Comparison of ENCODE assay signal across 1 cellular context in the genomic region with DNA sequence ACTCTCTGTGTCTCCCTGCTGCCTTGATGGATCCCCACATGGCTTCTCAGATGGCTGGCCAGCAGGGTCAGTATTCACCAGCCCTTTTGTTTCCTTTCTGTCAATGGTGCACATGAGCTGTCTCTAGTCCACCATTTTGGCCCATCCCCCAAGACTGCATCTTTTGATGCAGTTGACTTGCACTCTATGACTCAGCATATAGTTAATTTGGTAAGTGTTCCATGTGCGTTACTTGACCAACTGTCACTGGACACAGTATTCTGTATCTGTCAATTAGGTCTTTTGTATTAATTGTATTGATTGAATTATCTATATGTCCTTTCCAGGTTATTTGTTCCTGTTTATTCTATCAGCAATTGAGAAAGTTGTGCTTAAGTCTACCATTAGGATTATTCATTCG.
TF ChIP-seq lines count a peak whose summit lies in the region.

No MANE protein-coding gene starts in this region.

TF ChIP-seq in WTC11, 78 proteins besides CTCF, POLR2A, EP300 and RAD21 (continued from another document):
- TF ChIP-seq, protein P1, sequence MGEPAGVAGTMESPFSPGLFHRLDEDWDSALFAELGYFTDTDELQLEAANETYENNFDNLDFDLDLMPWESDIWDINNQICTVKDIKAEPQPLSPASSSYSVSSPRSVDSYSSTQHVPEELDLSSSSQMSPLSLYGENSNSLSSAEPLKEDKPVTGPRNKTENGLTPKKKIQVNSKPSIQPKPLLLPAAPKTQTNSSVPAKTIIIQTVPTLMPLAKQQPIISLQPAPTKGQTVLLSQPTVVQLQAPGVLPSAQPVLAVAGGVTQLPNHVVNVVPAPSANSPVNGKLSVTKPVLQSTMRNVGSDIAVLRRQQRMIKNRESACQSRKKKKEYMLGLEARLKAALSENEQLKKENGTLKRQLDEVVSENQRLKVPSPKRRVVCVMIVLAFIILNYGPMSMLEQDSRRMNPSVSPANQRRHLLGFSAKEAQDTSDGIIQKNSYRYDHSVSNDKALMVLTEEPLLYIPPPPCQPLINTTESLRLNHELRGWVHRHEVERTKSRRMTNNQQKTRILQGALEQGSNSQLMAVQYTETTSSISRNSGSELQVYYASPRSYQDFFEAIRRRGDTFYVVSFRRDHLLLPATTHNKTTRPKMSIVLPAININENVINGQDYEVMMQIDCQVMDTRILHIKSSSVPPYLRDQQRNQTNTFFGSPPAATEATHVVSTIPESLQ (CRISPR knock-in tag; IDR thresholded peaks at IDR 0.05), result no peak
- TF ChIP-seq ZNF416 (CRISPR knock-in tag; IDR thresholded peaks at IDR 0.05) (no peak), TEAD1 (CRISPR knock-in tag; IDR thresholded peaks at IDR 0.05) (no peak)
